ENCODE assay signal across 7 cellular contexts in genomic region chr5:91378683-91379601, GRCh38. TPM values are rescaled to one million over a fixed set of nuclear protein-coding genes. Genes with fewer than 3 reads are reported as not detected.
A peak's percentile ranks its signal among the peaks of the same experiment; 100 is the strongest.
DNase-seq lines count a peak whose midpoint lies in the region; ATAC-seq and TF ChIP-seq lines count a peak whose summit lies in the region.

No MANE protein-coding gene starts in this region.

- H3K9me3 ChIP-seq in H9 (ENCODE audit: control insufficient read depth, low read depth, low read length) (no peaks in the 10 kb centered on the region), PC-9 (ENCODE audit: insufficient read depth, low read depth) (no peaks in the 10 kb centered on the region), psoas muscle (no peaks in the 10 kb centered on the region), neuronal stem cell (replicated peaks in 1 of 2; ENCODE audit: control insufficient read depth in 2 of 2, insufficient read depth in 1 of 2, low read depth in 1 of 2, low read length in 2 of 2) (no peaks in the 10 kb centered on the region)

- peaks cover 12 to 16% of the 10 kb centered on the region in 2 experiments for H3K4me1 Mint-ChIP-seq in H9

- peak overlapping the region; percentile 79 to 94 for H3K4me3 Mint-ChIP-seq in H9

- H2BK20ac ChIP-seq in H9 (ENCODE audit: low read depth, low read length, poor library complexity, severe bottlenecking): no peak overlapping the region

- peak overlapping the region in 2 of 3 experiments; percentile 100; a peak in 4 of 7 replicates for H3K27ac Mint-ChIP-seq in H9

- H3K4me2 ChIP-seq in H9 (ENCODE audit: insufficient read depth, insufficient read length, low read length) (peak overlapping the region; percentile 85), PC-9 (peak overlapping the region; percentile 67), neuronal stem cell (ENCODE audit: insufficient read depth, low read length, poor library complexity, severe bottlenecking) (no peak overlapping the region)

- H3K23ac ChIP-seq in H9 (ENCODE audit: insufficient read length, low read depth, low read length): no peak overlapping the region
- no peak overlapping the region for H3K23ac ChIP-seq in neuronal stem cell (ENCODE audit: low read depth, low read length, poor library complexity)

- H2AK5ac ChIP-seq in H9 (ENCODE audit: insufficient read length, low read length) (no peak overlapping the region), neuronal stem cell (ENCODE audit: low read depth, low read length) (no peak overlapping the region)

- peak overlapping the region; percentile 98 for H3K4me3 ChIP-seq in PC-9
- H3K4me3 ChIP-seq in psoas muscle: peak overlapping the region; percentile 77
- peak overlapping the region in 1 of 2 donors; percentile 48 for H3K4me3 ChIP-seq in neuronal stem cell (ENCODE audit: low read length in 2 of 2)

- no peak overlapping the region for H4K5ac ChIP-seq in H9 (ENCODE audit: insufficient read length, low read depth, low read length)

- H3K27ac ChIP-seq in H9 (ENCODE audit: insufficient read length, low read depth, low read length) (peak overlapping the region; percentile 100), PC-9 (peak overlapping the region; percentile 98), epithelial cell of prostate (peak overlapping the region; percentile 99), psoas muscle (peak overlapping the region; percentile 99), neuronal stem cell (replicated peaks; ENCODE audit: low read length) (no peak overlapping the region)

- H3K4ac ChIP-seq in H9 (ENCODE audit: low read depth, low read length) (no peak overlapping the region), neuronal stem cell (ENCODE audit: low read length) (no peak overlapping the region)

- CTCF ChIA-PET in PC-9 (lab: Charles Lee): interaction anchor here (0.8 kb wide), 1 partner anchor 22 kb away, joined by 5 read pairs; no protein-coding TSS in a partner anchor

- no peak overlapping the region for H3K56ac ChIP-seq in H9 (ENCODE audit: insufficient read length, low read depth, low read length)

- H2AFZ ChIP-seq in H9 (ENCODE audit: low read length) (no peak overlapping the region), PC-9 (0 out of 2 replicates have a peak overlapping the region, but pooled peaks have one; percentile 71), neuronal stem cell (ENCODE audit: low read length) (no peak overlapping the region)

- H3K23me2 ChIP-seq in H9 (ENCODE audit: insufficient read length, low read depth, low read length, poor library complexity, severe bottlenecking): peaks cover 4% of the 10 kb centered on the region

- peaks cover 44% of the 10 kb centered on the region for H3K36me3 ChIP-seq in PC-9 (ENCODE audit: low read depth)
- H3K36me3 ChIP-seq in psoas muscle (ENCODE audit: insufficient read depth in 1 of 2, low read depth in 1 of 2): peaks cover 0 to 50% of the 10 kb centered on the region in 2 donors
- H3K36me3 ChIP-seq in neuronal stem cell (replicated peaks in 1 of 2; ENCODE audit: control insufficient read depth in 2 of 2, insufficient read depth in 2 of 2, low read length in 2 of 2): peaks cover 9 to 72% of the 10 kb centered on the region in 2 donors

- peak overlapping the region; percentile 100 for H3K9ac ChIP-seq in H9 (ENCODE audit: extremely low read depth, insufficient read length, low read length)
- H3K9ac ChIP-seq in neuronal stem cell (ENCODE audit: low read depth, low read length, poor library complexity): no peak overlapping the region

- H3K9me2 ChIP-seq in PC-9 (ENCODE audit: insufficient read depth): no peaks in the 10 kb centered on the region

- H3K79me2 ChIP-seq in H9 (ENCODE audit: insufficient read depth, low read length): no peaks in the 10 kb centered on the region
- H3K79me2 ChIP-seq in PC-9 (ENCODE audit: low read depth): peaks cover 68% of the 10 kb centered on the region

- H4K20me1 ChIP-seq in H9 (ENCODE audit: control insufficient read depth, insufficient read depth, insufficient read length): no peaks in the 10 kb centered on the region
- no peaks in the 10 kb centered on the region for H4K20me1 ChIP-seq in PC-9 (ENCODE audit: insufficient read depth)

- H3K79me1 ChIP-seq in H9 (ENCODE audit: insufficient read depth, low read depth, low read length, poor library complexity, severe bottlenecking) (no peaks in the 10 kb centered on the region), neuronal stem cell (ENCODE audit: low read depth, low read length) (no peaks in the 10 kb centered on the region)

- H3T11ph ChIP-seq in H9 (ENCODE audit: low read length): no peak overlapping the region

- H2BK5ac ChIP-seq in H9 (ENCODE audit: insufficient read length, low read length): no peak overlapping the region
- H2BK5ac ChIP-seq in neuronal stem cell (ENCODE audit: low read length): no peak overlapping the region

- H3K27me3 ChIP-seq in H9 (ENCODE audit: insufficient read depth, low read length) (no peaks in the 10 kb centered on the region), PC-9 (ENCODE audit: insufficient read depth, low read depth) (no peaks in the 10 kb centered on the region), psoas muscle (ENCODE audit: insufficient read depth in 3 of 3, low read length in 2 of 3) (no peaks in the 10 kb centered on the region), neuronal stem cell (ENCODE audit: control insufficient read depth in 3 of 3, insufficient read depth in 3 of 3, low read depth in 1 of 3, low read length in 3 of 3) (no peaks in the 10 kb centered on the region)

- no peak for ATAC-seq in psoas muscle

- no peak overlapping the region for H2BK12ac ChIP-seq in H9 (ENCODE audit: insufficient read length, low read depth, low read length)
- H2BK12ac ChIP-seq in neuronal stem cell (ENCODE audit: low read length): no peak overlapping the region

- intact Hi-C loops in PC-9 (cut with micrococcal nuclease; ENCODE audit: unreplicated experiment) (no loop called here), psoas muscle (cut with DNase I) (no loop called here)

- no peak overlapping the region for H2BK120ac ChIP-seq in H9 (ENCODE audit: low read depth, low read length, poor library complexity, severe bottlenecking)
- no peak overlapping the region for H2BK120ac ChIP-seq in neuronal stem cell (ENCODE audit: low read depth, low read length)

- H3K18ac ChIP-seq in H9 (ENCODE audit: insufficient read length, low read depth, low read length): no peak overlapping the region
- H3K18ac ChIP-seq in neuronal stem cell (ENCODE audit: low read length): no peak overlapping the region

- no peak for DNase-seq in H9
- no peak for DNase-seq in PC-9
- no peak for DNase-seq in epithelial cell of prostate (ENCODE audit: low read depth, low spot score)
- DNase-seq in psoas muscle: no peak
- DNase-seq in activated gamma-delta T cell treated with Interleukin-2 at 50 U/mL for 16 hours: no peak
- no peak for DNase-seq in neuronal stem cell (ENCODE audit: low spot score)
- no peak for DNase-seq in epidermal melanocyte (ENCODE audit: insufficient read length, low spot score)

- H3K27me3 Mint-ChIP-seq in H9 (ENCODE audit: low read depth): no peaks in the 10 kb centered on the region

- no peak overlapping the region for H2BK15ac ChIP-seq in H9 (ENCODE audit: low read depth, low read length)
- H2BK15ac ChIP-seq in neuronal stem cell (ENCODE audit: low read length): no peak overlapping the region

- H4K8ac ChIP-seq in H9 (replicated peaks; ENCODE audit: insufficient read length, low read depth, low read length) (no peak overlapping the region), neuronal stem cell (ENCODE audit: low read depth, low read length) (no peak overlapping the region)

- H3K4me1 ChIP-seq in H9 (ENCODE audit: insufficient read depth, low read length): no peaks in the 10 kb centered on the region
- peaks cover 13% of the 10 kb centered on the region for H3K4me1 ChIP-seq in PC-9 (replicated peaks; ENCODE audit: insufficient read depth)
- peaks cover 46% of the 10 kb centered on the region for H3K4me1 ChIP-seq in psoas muscle
- H3K4me1 ChIP-seq in neuronal stem cell (ENCODE audit: control insufficient read depth in 2 of 2, insufficient read depth in 1 of 2, low read depth in 1 of 2, low read length in 2 of 2): peaks cover 0 to 13% of the 10 kb centered on the region in 2 donors

- H3K9me3 Mint-ChIP-seq in H9: peaks cover 0 to 2% of the 10 kb centered on the region in 2 experiments; a peak in 2 of 5 replicates

- H4K91ac ChIP-seq in H9 (ENCODE audit: insufficient read length, low read depth, low read length) (no peak overlapping the region), neuronal stem cell (ENCODE audit: low read depth, low read length, poor library complexity) (no peak overlapping the region)

- TF ChIP-seq CTCF in H9 (conservative IDR thresholded peaks at IDR 0.05): no peak
- TF ChIP-seq CTCF in PC-9 (conservative IDR thresholded peaks at IDR 0.05): no peak
- no peak for TF ChIP-seq CTCF in psoas muscle (IDR thresholded peaks at IDR 0.05)

- H3K36me3 Mint-ChIP-seq in H9 (ENCODE audit: insufficient read depth in 1 of 3, low read depth in 3 of 3): peaks cover 10 to 56% (median 10%) of the 10 kb centered on the region in 3 experiments; a peak in 6 of 7 replicates

- H3K14ac ChIP-seq in H9 (ENCODE audit: insufficient read depth, low read length) (no peak overlapping the region), neuronal stem cell (ENCODE audit: low read length) (no peak overlapping the region)

- H3F3A ChIP-seq in PC-9 (ENCODE audit: insufficient read depth, low read depth): peaks cover 68% of the 10 kb centered on the region

- BruUV-seq in PC-9 (replicated peaks; lab: Mats Ljungman, UMichigan): no TSS peak

- no CpG with 5 or more reads among the region's 11 CpGs for WGBS in H9 (ENCODE audit: extremely low coverage, insufficient read length, low lambda C conversion rate)
- WGBS in psoas muscle, 3 donors: 29 to 36% (median 33%) methylated on average over 11 of the region's 11 CpGs
- no CpG with 5 or more reads among the region's 11 CpGs for WGBS in neuronal stem cell (ENCODE audit: extremely low coverage in 2 of 2, insufficient read length in 2 of 2, insufficient replicate concordance in 1 of 2), 2 donors

- POLR2A ChIA-PET in PC-9 (lab: Charles Lee; ENCODE audit: unreplicated experiment): interaction anchor here (0.5 kb wide), 1 partner anchor 67 kb away, joined by 8 read pairs; no protein-coding TSS in a partner anchor

RNA-seq across cellular contexts. Expression of gene ARRDC3, which starts 4.2 kb away (rescaled TPM):
- total RNA-seq in H9 (2021): 2.8 and 5.5 TPM in 2 replicates
- 25.0 and 32.0 TPM in 2 replicates for total RNA-seq in PC-9 (2021)
- 100 to 1,000 TPM in 1 of 4 donors, 10 to 100 TPM in 3; 28.6 to 122 (median 59.2) TPM for total RNA-seq in psoas muscle
- polyA plus RNA-seq in psoas muscle: 100 to 1,000 TPM in 1 of 3 donors, 10 to 100 TPM in 2; 30.9 to 137 (median 63.2) TPM
- polyA plus RNA-seq in neuronal stem cell (2013, experiment 1 of 2): 24.6 TPM
- 27.1 TPM for polyA plus RNA-seq in neuronal stem cell (2013, experiment 2 of 2)
